Comparison of ENCODE assay signal across 1 cellular context in the genomic region with DNA sequence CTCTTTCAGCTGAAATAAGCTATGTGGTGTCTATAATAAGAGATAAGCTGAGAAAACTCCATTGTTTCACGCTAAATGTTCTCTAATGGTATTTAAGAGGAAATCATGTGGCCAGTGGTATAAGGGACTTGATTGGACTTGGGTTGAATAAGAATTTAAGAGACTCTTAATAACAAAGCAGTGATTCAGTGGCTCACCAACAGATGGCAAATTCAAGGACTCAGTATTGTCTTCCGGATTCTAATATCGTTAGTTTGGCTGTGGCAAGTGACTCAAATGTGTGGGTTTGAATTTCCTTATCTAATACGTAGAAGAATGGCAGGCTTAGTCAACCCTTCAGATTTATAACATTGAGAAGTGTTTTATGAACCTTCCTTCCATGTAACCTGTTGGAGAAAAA.
TF ChIP-seq lines count a peak whose summit lies in the region.

No MANE protein-coding gene starts in this region.

TF ChIP-seq in GM23338, 12 proteins besides CTCF, POLR2A, EP300 and RAD21 (continued from another document):
- TF ChIP-seq, protein P1, sequence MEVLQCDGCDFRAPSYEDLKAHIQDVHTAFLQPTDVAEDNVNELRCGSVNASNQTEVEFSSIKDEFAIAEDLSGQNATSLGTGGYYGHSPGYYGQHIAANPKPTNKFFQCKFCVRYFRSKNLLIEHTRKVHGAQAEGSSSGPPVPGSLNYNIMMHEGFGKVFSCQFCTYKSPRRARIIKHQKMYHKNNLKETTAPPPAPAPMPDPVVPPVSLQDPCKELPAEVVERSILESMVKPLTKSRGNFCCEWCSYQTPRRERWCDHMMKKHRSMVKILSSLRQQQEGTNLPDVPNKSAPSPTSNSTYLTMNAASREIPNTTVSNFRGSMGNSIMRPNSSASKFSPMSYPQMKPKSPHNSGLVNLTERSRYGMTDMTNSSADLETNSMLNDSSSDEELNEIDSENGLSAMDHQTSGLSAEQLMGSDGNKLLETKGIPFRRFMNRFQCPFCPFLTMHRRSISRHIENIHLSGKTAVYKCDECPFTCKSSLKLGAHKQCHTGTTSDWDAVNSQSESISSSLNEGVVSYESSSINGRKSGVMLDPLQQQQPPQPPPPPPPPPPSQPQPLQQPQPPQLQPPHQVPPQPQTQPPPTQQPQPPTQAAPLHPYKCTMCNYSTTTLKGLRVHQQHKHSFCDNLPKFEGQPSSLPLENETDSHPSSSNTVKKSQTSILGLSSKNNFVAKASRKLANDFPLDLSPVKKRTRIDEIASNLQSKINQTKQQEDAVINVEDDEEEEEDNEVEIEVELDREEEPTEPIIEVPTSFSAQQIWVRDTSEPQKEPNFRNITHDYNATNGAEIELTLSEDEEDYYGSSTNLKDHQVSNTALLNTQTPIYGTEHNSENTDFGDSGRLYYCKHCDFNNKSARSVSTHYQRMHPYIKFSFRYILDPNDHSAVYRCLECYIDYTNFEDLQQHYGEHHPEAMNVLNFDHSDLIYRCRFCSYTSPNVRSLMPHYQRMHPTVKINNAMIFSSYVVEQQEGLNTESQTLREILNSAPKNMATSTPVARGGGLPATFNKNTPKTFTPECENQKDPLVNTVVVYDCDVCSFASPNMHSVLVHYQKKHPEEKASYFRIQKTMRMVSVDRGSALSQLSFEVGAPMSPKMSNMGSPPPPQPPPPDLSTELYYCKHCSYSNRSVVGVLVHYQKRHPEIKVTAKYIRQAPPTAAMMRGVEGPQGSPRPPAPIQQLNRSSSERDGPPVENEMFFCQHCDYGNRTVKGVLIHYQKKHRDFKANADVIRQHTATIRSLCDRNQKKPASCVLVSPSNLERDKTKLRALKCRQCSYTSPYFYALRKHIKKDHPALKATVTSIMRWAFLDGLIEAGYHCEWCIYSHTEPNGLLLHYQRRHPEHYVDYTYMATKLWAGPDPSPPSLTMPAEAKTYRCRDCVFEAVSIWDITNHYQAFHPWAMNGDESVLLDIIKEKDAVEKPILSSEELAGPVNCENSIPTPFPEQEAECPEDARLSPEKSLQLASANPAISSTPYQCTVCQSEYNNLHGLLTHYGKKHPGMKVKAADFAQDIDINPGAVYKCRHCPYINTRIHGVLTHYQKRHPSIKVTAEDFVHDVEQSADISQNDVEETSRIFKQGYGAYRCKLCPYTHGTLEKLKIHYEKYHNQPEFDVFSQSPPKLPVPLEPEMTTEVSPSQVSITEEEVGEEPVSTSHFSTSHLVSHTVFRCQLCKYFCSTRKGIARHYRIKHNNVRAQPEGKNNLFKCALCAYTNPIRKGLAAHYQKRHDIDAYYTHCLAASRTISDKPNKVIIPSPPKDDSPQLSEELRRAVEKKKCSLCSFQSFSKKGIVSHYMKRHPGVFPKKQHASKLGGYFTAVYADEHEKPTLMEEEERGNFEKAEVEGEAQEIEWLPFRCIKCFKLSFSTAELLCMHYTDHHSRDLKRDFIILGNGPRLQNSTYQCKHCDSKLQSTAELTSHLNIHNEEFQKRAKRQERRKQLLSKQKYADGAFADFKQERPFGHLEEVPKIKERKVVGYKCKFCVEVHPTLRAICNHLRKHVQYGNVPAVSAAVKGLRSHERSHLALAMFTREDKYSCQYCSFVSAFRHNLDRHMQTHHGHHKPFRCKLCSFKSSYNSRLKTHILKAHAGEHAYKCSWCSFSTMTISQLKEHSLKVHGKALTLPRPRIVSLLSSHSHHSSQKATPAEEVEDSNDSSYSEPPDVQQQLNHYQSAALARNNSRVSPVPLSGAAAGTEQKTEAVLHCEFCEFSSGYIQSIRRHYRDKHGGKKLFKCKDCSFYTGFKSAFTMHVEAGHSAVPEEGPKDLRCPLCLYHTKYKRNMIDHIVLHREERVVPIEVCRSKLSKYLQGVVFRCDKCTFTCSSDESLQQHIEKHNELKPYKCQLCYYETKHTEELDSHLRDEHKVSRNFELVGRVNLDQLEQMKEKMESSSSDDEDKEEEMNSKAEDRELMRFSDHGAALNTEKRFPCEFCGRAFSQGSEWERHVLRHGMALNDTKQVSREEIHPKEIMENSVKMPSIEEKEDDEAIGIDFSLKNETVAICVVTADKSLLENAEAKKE (CRISPR knock-in tag; IDR thresholded peaks at IDR 0.05), result no peak
- TF ChIP-seq, protein P2, sequence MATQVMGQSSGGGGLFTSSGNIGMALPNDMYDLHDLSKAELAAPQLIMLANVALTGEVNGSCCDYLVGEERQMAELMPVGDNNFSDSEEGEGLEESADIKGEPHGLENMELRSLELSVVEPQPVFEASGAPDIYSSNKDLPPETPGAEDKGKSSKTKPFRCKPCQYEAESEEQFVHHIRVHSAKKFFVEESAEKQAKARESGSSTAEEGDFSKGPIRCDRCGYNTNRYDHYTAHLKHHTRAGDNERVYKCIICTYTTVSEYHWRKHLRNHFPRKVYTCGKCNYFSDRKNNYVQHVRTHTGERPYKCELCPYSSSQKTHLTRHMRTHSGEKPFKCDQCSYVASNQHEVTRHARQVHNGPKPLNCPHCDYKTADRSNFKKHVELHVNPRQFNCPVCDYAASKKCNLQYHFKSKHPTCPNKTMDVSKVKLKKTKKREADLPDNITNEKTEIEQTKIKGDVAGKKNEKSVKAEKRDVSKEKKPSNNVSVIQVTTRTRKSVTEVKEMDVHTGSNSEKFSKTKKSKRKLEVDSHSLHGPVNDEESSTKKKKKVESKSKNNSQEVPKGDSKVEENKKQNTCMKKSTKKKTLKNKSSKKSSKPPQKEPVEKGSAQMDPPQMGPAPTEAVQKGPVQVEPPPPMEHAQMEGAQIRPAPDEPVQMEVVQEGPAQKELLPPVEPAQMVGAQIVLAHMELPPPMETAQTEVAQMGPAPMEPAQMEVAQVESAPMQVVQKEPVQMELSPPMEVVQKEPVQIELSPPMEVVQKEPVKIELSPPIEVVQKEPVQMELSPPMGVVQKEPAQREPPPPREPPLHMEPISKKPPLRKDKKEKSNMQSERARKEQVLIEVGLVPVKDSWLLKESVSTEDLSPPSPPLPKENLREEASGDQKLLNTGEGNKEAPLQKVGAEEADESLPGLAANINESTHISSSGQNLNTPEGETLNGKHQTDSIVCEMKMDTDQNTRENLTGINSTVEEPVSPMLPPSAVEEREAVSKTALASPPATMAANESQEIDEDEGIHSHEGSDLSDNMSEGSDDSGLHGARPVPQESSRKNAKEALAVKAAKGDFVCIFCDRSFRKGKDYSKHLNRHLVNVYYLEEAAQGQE (IDR thresholded peaks at IDR 0.05; ENCODE audit: unreplicated experiment), result no peak
- TF ChIP-seq STAT1 (IDR thresholded peaks at IDR 0.05; ENCODE audit: unreplicated experiment), result no peak
- no peak for TF ChIP-seq JUNB (IDR thresholded peaks at IDR 0.05; ENCODE audit: unreplicated experiment)
- no peak for TF ChIP-seq EZH2phosphoT487 (IDR thresholded peaks at IDR 0.05; ENCODE audit: unreplicated experiment)
